Comparison of ENCODE assay signal across 8 cellular contexts in the genomic region with DNA sequence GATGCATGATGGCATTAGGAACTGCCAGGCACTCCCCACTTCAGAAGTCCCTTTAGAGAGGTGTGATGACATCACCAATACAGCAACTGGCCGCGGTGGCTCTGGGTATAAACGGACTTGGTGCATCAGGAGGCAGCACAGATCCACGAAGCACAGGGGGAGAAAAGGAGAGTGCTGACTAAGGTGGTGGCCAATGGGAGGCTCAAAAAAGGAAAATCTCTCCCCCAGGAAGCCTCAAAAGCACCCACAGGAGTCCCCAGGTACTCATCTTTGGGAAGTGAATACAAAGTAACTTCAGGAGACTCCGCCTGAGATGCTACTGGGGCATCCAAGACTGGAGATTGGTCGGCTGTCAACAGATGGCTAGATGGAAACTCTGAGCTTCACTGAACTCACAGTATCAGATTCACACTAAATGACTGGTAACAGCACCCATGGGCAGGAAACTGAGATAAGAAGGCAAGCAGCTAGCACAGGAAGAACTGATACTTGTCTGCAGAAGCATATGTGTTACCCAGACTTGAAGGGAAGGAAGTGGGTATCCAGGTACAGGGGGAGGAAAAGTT. TPM values are rescaled to one million over a fixed set of nuclear protein-coding genes. Genes with fewer than 3 reads are reported as not detected.
DNase-seq lines count a peak whose midpoint lies in the region; ATAC-seq and TF ChIP-seq lines count a peak whose summit lies in the region.

No MANE protein-coding gene starts in this region.

- peaks cover 0 to 7% (median 5%) of the 10 kb centered on the region in 11 donors for H3K9me3 Mint-ChIP-seq in naive thymus-derived CD4-positive, alpha-beta T cell

- H3K36me3 ChIP-seq in naive thymus-derived CD4-positive, alpha-beta T cell (ENCODE audit: control insufficient read depth in 2 of 3, insufficient read depth in 3 of 3, low read length in 3 of 3): no peaks in the 10 kb centered on the region
- H3K36me3 ChIP-seq in tibial nerve: peaks cover 0 to 11% (median 0%) of the 10 kb centered on the region in 3 donors

- peak overlapping the region; percentile 43 for H3K4me3 ChIP-seq in naive thymus-derived CD4-positive, alpha-beta T cell (ENCODE audit: low read length)
- H3K4me3 ChIP-seq in tibial nerve: no peak overlapping the region

- CTCF ChIA-PET in naive thymus-derived CD4-positive, alpha-beta T cell (lab: Charles Lee): interaction anchor here (0.7 to 2.9 kb wide), 7 partner anchors 9 to 234 kb away, joined by 3 to 36 read pairs (median 4); no protein-coding TSS in a partner anchor

- no peak for TF ChIP-seq CTCF in tibial nerve (IDR thresholded peaks at IDR 0.05)
- no peak for TF ChIP-seq CTCF in GM13977 (IDR thresholded peaks at IDR 0.05; ENCODE audit: extremely low read depth, insufficient read depth, missing control alignments)

- no peaks in the 10 kb centered on the region for H3K27me3 ChIP-seq in naive thymus-derived CD4-positive, alpha-beta T cell (ENCODE audit: control insufficient read depth in 2 of 2, insufficient read depth in 2 of 2, low read length in 2 of 2)
- H3K27me3 ChIP-seq in tibial nerve: no peaks in the 10 kb centered on the region

- H3K36me3 Mint-ChIP-seq in naive thymus-derived CD4-positive, alpha-beta T cell: peaks cover 6 to 41% (median 21%) of the 10 kb centered on the region in 5 donors

- H3K4me1 Mint-ChIP-seq in naive thymus-derived CD4-positive, alpha-beta T cell: peaks cover 55 to 80% (median 72%) of the 10 kb centered on the region in 7 donors

- H3K27me3 Mint-ChIP-seq in naive thymus-derived CD4-positive, alpha-beta T cell: no peaks in the 10 kb centered on the region

- no peak for TF ChIP-seq EP300 in tibial nerve (IDR thresholded peaks at IDR 0.05)

- intact Hi-C loops in naive thymus-derived CD4-positive, alpha-beta T cell (cut with micrococcal nuclease): loop anchor here (1.0 to 5.0 kb wide), 6 partner anchors 8 to 253 kb away; partner anchors contain the start of genes PSIP1 (in 2 of the 2), TTC39B (in 2 of the 2), CCDC171 (in 1 of the 2) and SNAPC3 (in 1 of the 2)

- no peaks in the 10 kb centered on the region for H3K9me3 ChIP-seq in naive thymus-derived CD4-positive, alpha-beta T cell (ENCODE audit: control insufficient read depth in 2 of 3, low read length in 3 of 3)
- H3K9me3 ChIP-seq in tibial nerve: no peaks in the 10 kb centered on the region

- no peak for TF ChIP-seq POLR2A in tibial nerve (IDR thresholded peaks at IDR 0.05)

- peak overlapping the region; percentile 96 to 99 (median 98) for H3K27ac Mint-ChIP-seq in naive thymus-derived CD4-positive, alpha-beta T cell

- ATAC-seq in GM18873 (IDR thresholded peaks at IDR 0.05; ENCODE audit: low FRiP score, unreplicated experiment) (peak; percentile 91), HG03039 (IDR thresholded peaks at IDR 0.05; ENCODE audit: unreplicated experiment) (peak; percentile 64)
- ATAC-seq in naive thymus-derived CD4-positive, alpha-beta T cell: peak; percentile 89

- H3K4me1 ChIP-seq in naive thymus-derived CD4-positive, alpha-beta T cell (ENCODE audit: control insufficient read depth in 2 of 2, insufficient read depth in 2 of 2, low read length in 2 of 2): peaks cover 63 to 72% of the 10 kb centered on the region in 2 donors
- H3K4me1 ChIP-seq in tibial nerve: peaks cover 2 to 24% (median 18%) of the 10 kb centered on the region in 4 donors

- POLR2A ChIA-PET in naive thymus-derived CD4-positive, alpha-beta T cell (lab: Charles Lee): interaction anchor here (0.5 to 9.8 kb wide), 13 partner anchors 8 to 211 kb away, joined by 3 to 176 read pairs (median 3); partner anchors contain the start of genes PSIP1 and TTC39B

- DNase-seq in activated CD4-positive, alpha-beta T cell treated with anti-CD3 and anti-CD28 coated beads, Interleukin-2, amount 50 U/mL, for 4 hours: peak; percentile 39 to 53
- peak in 8 of 9 donors; percentile 59 to 81 (median 76) for DNase-seq in naive thymus-derived CD4-positive, alpha-beta T cell
- DNase-seq in inferior parietal cortex (ENCODE audit: extremely low spot score) (no peak), NCI-H1436 treated with DMSO at 0.1 percent for 48 hours (lab: John Stamatoyannopoulos, UW) (no peak), tibial nerve (ENCODE audit: low spot score in 2 of 2) (no peak), GM13977 (ENCODE audit: low spot score) (no peak)

- in situ Hi-C loops in GM13977 (cut with MboI; ENCODE audit: low pct_unique_long_range_greater_than_20kb, low sequenced_read_pairs, unreplicated experiment): loop anchor here (25.0 kb wide), 1 partner anchor 313 kb away; no protein-coding TSS in a partner anchor

- WGBS in tibial nerve, 2 donors: 83 to 84% methylated on average over 6 of the region's 6 CpGs

- peak overlapping the region; percentile 76 to 98 (median 84) for H3K4me3 Mint-ChIP-seq in naive thymus-derived CD4-positive, alpha-beta T cell

- H3K27ac ChIP-seq in naive thymus-derived CD4-positive, alpha-beta T cell (ENCODE audit: low read depth, low read length): peak overlapping the region; percentile 88
- H3K27ac ChIP-seq in tibial nerve: peak overlapping the region in 1 of 4 donors; percentile 36

RNA-seq across cellular contexts. Expression of gene TTC39B, which starts 7.6 kb away (rescaled TPM):
- total RNA-seq in naive thymus-derived CD4-positive, alpha-beta T cell: 10 to 100 TPM; 29.1 to 49.3 (median 42.8) TPM
- polyA plus RNA-seq in naive thymus-derived CD4-positive, alpha-beta T cell: 10 to 100 TPM; 10.0 to 14.9 TPM
- total RNA-seq in tibial nerve: 1 to 10 TPM; 5.4 to 8.8 (median 7.5) TPM

Comparison
In these comparisons a context has a peak if more than half of its experiments do, and no peak if none do; other contexts are left out.
1. DNase-seq: peak in activated CD4-positive, alpha-beta T cell treated with anti-CD3 and anti-CD28 coated beads, Interleukin-2, amount 50 U/mL, for 4 hours (2 of 2) and naive thymus-derived CD4-positive, alpha-beta T cell (8 of 9); none in inferior parietal cortex (single experiment), NCI-H1436 treated with DMSO at 0.1 percent for 48 hours (single experiment), tibial nerve (0 of 2) and GM13977 (single experiment).
2. Peak in every context shown above with its lines, with median percentiles within 50 percentile points of each other: ATAC-seq.